In genomic region chr9:106769331-106769730, GRCh38 we compare ENCODE assay signal across 18 cellular contexts.
"Had no signal": no experiment of that assay in that cellular context is flagged by ENCODE, and none has a peak within 500 bp of the region (broad histone marks: within the 10 kb centered on the region; RNA-seq: fewer than 3 reads in every experiment).

No MANE protein-coding gene starts in this region.

- H3K36me3 Mint-ChIP-seq: natural killer cell had no signal

- ATAC-seq: gastroesophageal sphincter, left lobe of liver, mucosa of descending colon, natural killer cell had no signal

- H3K4me1 ChIP-seq: gastroesophageal sphincter, sigmoid colon had no signal

- H3K9me3 ChIP-seq: esophagus squamous epithelium, gastroesophageal sphincter, mucosa of descending colon, right atrium auricular region, sigmoid colon had no signal

- H3K9me3 Mint-ChIP-seq: neural crest cell had no signal

- H3K4me1 Mint-ChIP-seq: natural killer cell, neural crest cell had no signal

- DNase-seq: dermis blood vessel endothelial cell; esophagus squamous epithelium; foreskin fibroblast; glutamatergic neuron; islet precursor cell; mammary epithelial cell; mucosa of descending colon; natural killer cell; posterior cingulate gyrus; sigmoid colon; small intestine; stimulated activated CD4-positive, alpha-beta T cell treated with anti-CD3 and anti-CD28 coated beads, Interleukin-12 subunit alpha, Interleukin-12 subunit beta, amount 100 ng/mL, for 4 hours; stimulated activated naive CD4-positive, alpha-beta T cell treated with Interleukin-2 at 50 U/mL for 16 hours; trophoblast cell had no signal

- H3K4me3 Mint-ChIP-seq: natural killer cell, neural crest cell had no signal

- H3K36me3 ChIP-seq: esophagus squamous epithelium, gastroesophageal sphincter, right atrium auricular region, sigmoid colon had no signal

- H3K4me3 ChIP-seq: esophagus squamous epithelium, gastroesophageal sphincter, mucosa of descending colon, right atrium auricular region, sigmoid colon had no signal

- H3K27ac Mint-ChIP-seq: natural killer cell had no signal

- H3K27ac ChIP-seq: esophagus squamous epithelium, gastroesophageal sphincter, right atrium auricular region, sigmoid colon had no signal

- H3K27me3 ChIP-seq: esophagus squamous epithelium, gastroesophageal sphincter, right atrium auricular region, sigmoid colon had no signal
